Comparison of ENCODE assay signal across 26 cellular contexts in the genomic region with DNA sequence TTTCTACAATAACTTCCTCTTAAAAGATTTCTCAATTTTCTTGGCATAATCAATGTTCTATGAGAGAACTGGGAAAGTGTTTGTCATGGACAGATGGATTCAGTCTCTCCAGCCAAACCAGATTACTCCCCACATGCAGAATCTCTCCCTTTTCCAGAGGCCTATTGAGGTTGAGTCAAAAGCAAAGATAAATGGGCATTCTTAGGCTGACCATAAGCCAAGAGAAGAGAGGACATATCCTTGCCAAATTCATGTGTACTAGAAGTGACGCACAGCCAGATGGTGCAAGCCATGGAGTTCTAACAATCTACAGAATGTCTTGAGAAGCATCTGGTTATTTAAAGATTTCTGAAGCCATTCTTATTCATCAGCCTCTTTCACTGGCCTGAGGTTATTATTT.
DNase-seq lines count a peak whose midpoint lies in the region; ATAC-seq, FAIRE-seq and TF ChIP-seq lines count a peak whose summit lies in the region.
"Had no signal": no experiment of that assay in that cellular context is flagged by ENCODE, and none has a peak within 500 bp of the region (broad histone marks: within the 10 kb centered on the region; RNA-seq: fewer than 3 reads in every experiment).

No MANE protein-coding gene starts in this region.

- no peaks in the 10 kb centered on the region for H4K20me1 ChIP-seq in astrocyte (ENCODE audit: insufficient read depth, low read length)

- peak; percentile 39 for DNase-seq in HS-5 (ENCODE audit: low read depth)
- peak; percentile 96 for DNase-seq in astrocyte (ENCODE audit: low read depth)
- peak; percentile 78 for DNase-seq in sigmoid colon
- DNase-seq in stimulated activated naive CD4-positive, alpha-beta T cell treated with Interleukin-2 at 50 U/mL for 16 hours (lab: John Stamatoyannopoulos, UW), result no peak
- DNase-seq in H54 (ENCODE audit: insufficient read length, low spot score), result no peak
- DNase-seq in GDM1 (lab: John Stamatoyannopoulos, UW), result no peak
- no peak for DNase-seq in C1 segment of cervical spinal cord (lab: John Stamatoyannopoulos, UW)
- DNase-seq: activated CD4-positive, alpha-beta T cell treated with anti-CD3 and anti-CD28 coated beads, Interleukin-2, amount 10 ng/mL, durations not matched to agents 7 days and 5 days; CD4-positive, CD25-positive, alpha-beta regulatory T cell; DMS 273 treated with DMSO at 0.1 percent for 48 hours; effector CD4-positive, alpha-beta T cell; occipital lobe; retina; SHP77 treated with DMSO at 0.1 percent for 48 hours; spleen; stimulated activated CD4-positive, alpha-beta T cell treated with anti-CD3 and anti-CD28 coated beads, Interleukin-4, amount 100 ng/mL, for 24 hours; stimulated activated naive B cell treated with anti-CD40 and anti-IgM and Interleukin-4, amounts not matched to agents 10 μg/mL and 1 μg/mL and 100 μg/mL, for 72 hours; T-helper 9 cell; thyroid gland; WERI-Rb-1 had no signal

- intact Hi-C loops in sigmoid colon (cut with DNase I), result no loop called here

- no peaks in the 10 kb centered on the region for H3K27me3 Mint-ChIP-seq in astrocyte (ENCODE audit: low read depth, unreplicated experiment)
- H3K27me3 Mint-ChIP-seq: activated CD4-positive, alpha-beta T cell treated with anti-CD3 and anti-CD28 coated beads, Interleukin-2, amount 10 ng/mL, durations not matched to agents 7 days and 5 days; activated naive CD4-positive, alpha-beta T cell treated with anti-CD3 and anti-CD28 coated beads, Interleukin-2, amount 50 U/mL, for 24 hours; activated T-helper 17 cell treated with anti-CD3 and anti-CD28 coated beads, Interleukin-2, amount 50 U/mL, for 72 hours; brain; CD4-positive, CD25-positive, alpha-beta regulatory T cell; IgD-negative memory B cell; memory B cell; stimulated activated naive B cell treated with anti-CD40 and anti-IgM and Interleukin-4, amounts not matched to agents 10 μg/mL and 1 μg/mL and 100 μg/mL, for 72 hours had no signal

- H3K4me1 ChIP-seq in astrocyte (ENCODE audit: insufficient read depth, low read length) (no peaks in the 10 kb centered on the region), gastroesophageal sphincter (no peaks in the 10 kb centered on the region), sigmoid colon (no peaks in the 10 kb centered on the region)
- H3K4me1 ChIP-seq: thyroid gland had no signal

- peaks cover 1% of the 10 kb centered on the region for H3K9me3 Mint-ChIP-seq in astrocyte (ENCODE audit: unreplicated experiment)

- no peak overlapping the region for H3K4me3 ChIP-seq in astrocyte (ENCODE audit: insufficient read depth, low read depth, low read length)
- H3K4me3 ChIP-seq in gastroesophageal sphincter, result no peak overlapping the region
- H3K4me3 ChIP-seq in sigmoid colon, result no peak overlapping the region
- H3K4me3 ChIP-seq: spleen, thyroid gland had no signal

- H3K27ac Mint-ChIP-seq in astrocyte (ENCODE audit: unreplicated experiment), result no peak overlapping the region
- H3K27ac Mint-ChIP-seq: activated CD4-positive, alpha-beta T cell treated with anti-CD3 and anti-CD28 coated beads, Interleukin-2, amount 10 ng/mL, durations not matched to agents 7 days and 5 days; activated naive CD4-positive, alpha-beta T cell treated with anti-CD3 and anti-CD28 coated beads, Interleukin-2, amount 50 U/mL, for 24 hours; activated T-helper 17 cell treated with anti-CD3 and anti-CD28 coated beads, Interleukin-2, amount 50 U/mL, for 72 hours; CD4-positive, CD25-positive, alpha-beta regulatory T cell; IgD-negative memory B cell; memory B cell; stimulated activated naive B cell treated with anti-CD40 and anti-IgM and Interleukin-4, amounts not matched to agents 10 μg/mL and 1 μg/mL and 100 μg/mL, for 72 hours had no signal

- no peaks in the 10 kb centered on the region for H3K27me3 ChIP-seq in astrocyte (ENCODE audit: insufficient read depth, low read length)
- no peaks in the 10 kb centered on the region for H3K27me3 ChIP-seq in gastroesophageal sphincter
- no peaks in the 10 kb centered on the region for H3K27me3 ChIP-seq in sigmoid colon
- H3K27me3 ChIP-seq: spleen, thyroid gland had no signal

- H2AFZ ChIP-seq in astrocyte (ENCODE audit: low read depth, low read length), result no peak overlapping the region

- 30 to 100% methylated on average over 1 of the region's 1 CpG for WGBS in gastroesophageal sphincter (ENCODE audit: low coverage in 1 of 2), 2 donors
- WGBS in sigmoid colon, 2 donors, result 81 to 84% methylated on average over 1 of the region's 1 CpG

- FAIRE-seq in astrocyte (lab: Jason Lieb, UNC) (no peak), H54 (lab: Jason Lieb, UNC) (no peak)

- TF ChIP-seq CTCF in astrocyte (IDR thresholded peaks at IDR 0.05; ENCODE audit: insufficient read depth, low read depth, low read length) (no peak), gastroesophageal sphincter (IDR thresholded peaks at IDR 0.05) (no peak), sigmoid colon (IDR thresholded peaks at IDR 0.05) (no peak)

- TF ChIP-seq POLR2A in gastroesophageal sphincter (IDR thresholded peaks at IDR 0.05) (no peak), sigmoid colon (IDR thresholded peaks at IDR 0.05) (no peak), H54 (IDR thresholded peaks at IDR 0.05; ENCODE audit: low read depth, low read length) (no peak)

- ATAC-seq in gastroesophageal sphincter, result peak; percentile 86
- ATAC-seq: activated T-helper 17 cell treated with anti-CD3 and anti-CD28 coated beads, Interleukin-2, amount 50 U/mL, for 72 hours; stimulated activated naive B cell treated with anti-CD40 and anti-IgM and Interleukin-4, amounts not matched to agents 10 μg/mL and 1 μg/mL and 100 μg/mL, for 72 hours had no signal

- no peak overlapping the region for H3K4me3 Mint-ChIP-seq in astrocyte (ENCODE audit: unreplicated experiment)
- H3K4me3 Mint-ChIP-seq: activated CD4-positive, alpha-beta T cell treated with anti-CD3 and anti-CD28 coated beads, Interleukin-2, amount 10 ng/mL, durations not matched to agents 7 days and 5 days; activated naive CD4-positive, alpha-beta T cell treated with anti-CD3 and anti-CD28 coated beads, Interleukin-2, amount 50 U/mL, for 24 hours; activated T-helper 17 cell treated with anti-CD3 and anti-CD28 coated beads, Interleukin-2, amount 50 U/mL, for 72 hours; brain; CD4-positive, CD25-positive, alpha-beta regulatory T cell; IgD-negative memory B cell; memory B cell; stimulated activated naive B cell treated with anti-CD40 and anti-IgM and Interleukin-4, amounts not matched to agents 10 μg/mL and 1 μg/mL and 100 μg/mL, for 72 hours had no signal

- no peak overlapping the region for H3K9ac ChIP-seq in astrocyte (ENCODE audit: low read length)

- H3K79me2 ChIP-seq in astrocyte (ENCODE audit: insufficient read depth, low read length), result no peaks in the 10 kb centered on the region

- no peaks in the 10 kb centered on the region for H3K36me3 Mint-ChIP-seq in astrocyte (ENCODE audit: low read depth, unreplicated experiment)
- H3K36me3 Mint-ChIP-seq: activated naive CD4-positive, alpha-beta T cell treated with anti-CD3 and anti-CD28 coated beads, Interleukin-2, amount 50 U/mL, for 24 hours; brain; CD4-positive, CD25-positive, alpha-beta regulatory T cell; IgD-negative memory B cell; memory B cell; stimulated activated naive B cell treated with anti-CD40 and anti-IgM and Interleukin-4, amounts not matched to agents 10 μg/mL and 1 μg/mL and 100 μg/mL, for 72 hours had no signal

- TF ChIP-seq EP300 in gastroesophageal sphincter (IDR thresholded peaks at IDR 0.05) (no peak), sigmoid colon (IDR thresholded peaks at IDR 0.05) (no peak)

- H3K4me2 ChIP-seq in astrocyte (ENCODE audit: low read length), result no peak overlapping the region

- H3K9me3 ChIP-seq in astrocyte (ENCODE audit: insufficient read depth, low read depth, low read length) (no peaks in the 10 kb centered on the region), gastroesophageal sphincter (no peaks in the 10 kb centered on the region), sigmoid colon (no peaks in the 10 kb centered on the region)
- H3K9me3 ChIP-seq: thyroid gland had no signal

- H3K27ac ChIP-seq in astrocyte (ENCODE audit: low read depth, low read length) (no peak overlapping the region), gastroesophageal sphincter (no peak overlapping the region), sigmoid colon (no peak overlapping the region)
- H3K27ac ChIP-seq: spleen, thyroid gland, WERI-Rb-1 had no signal

- no peaks in the 10 kb centered on the region for H3K36me3 ChIP-seq in astrocyte (ENCODE audit: insufficient read depth, low read length)
- no peaks in the 10 kb centered on the region for H3K36me3 ChIP-seq in gastroesophageal sphincter
- H3K36me3 ChIP-seq in sigmoid colon, result no peaks in the 10 kb centered on the region
- H3K36me3 ChIP-seq: spleen, thyroid gland, WERI-Rb-1 had no signal

- no peaks in the 10 kb centered on the region for H3K4me1 Mint-ChIP-seq in astrocyte (ENCODE audit: low read depth, unreplicated experiment)
- H3K4me1 Mint-ChIP-seq: activated naive CD4-positive, alpha-beta T cell treated with anti-CD3 and anti-CD28 coated beads, Interleukin-2, amount 50 U/mL, for 24 hours; CD4-positive, CD25-positive, alpha-beta regulatory T cell; stimulated activated naive B cell treated with anti-CD40 and anti-IgM and Interleukin-4, amounts not matched to agents 10 μg/mL and 1 μg/mL and 100 μg/mL, for 72 hours had no signal

Comparison
In these comparisons a context has a peak if more than half of its experiments do, and no peak if none do; other contexts are left out.
1. DNase-seq: peak in HS-5 (single experiment), astrocyte (single experiment) and sigmoid colon (single experiment); none in stimulated activated naive CD4-positive, alpha-beta T cell treated with Interleukin-2 at 50 U/mL for 16 hours (single experiment), H54 (single experiment), GDM1 (single experiment) and C1 segment of cervical spinal cord (0 of 14).